ENCODE assay signal across 12 cellular contexts in the genomic region with DNA sequence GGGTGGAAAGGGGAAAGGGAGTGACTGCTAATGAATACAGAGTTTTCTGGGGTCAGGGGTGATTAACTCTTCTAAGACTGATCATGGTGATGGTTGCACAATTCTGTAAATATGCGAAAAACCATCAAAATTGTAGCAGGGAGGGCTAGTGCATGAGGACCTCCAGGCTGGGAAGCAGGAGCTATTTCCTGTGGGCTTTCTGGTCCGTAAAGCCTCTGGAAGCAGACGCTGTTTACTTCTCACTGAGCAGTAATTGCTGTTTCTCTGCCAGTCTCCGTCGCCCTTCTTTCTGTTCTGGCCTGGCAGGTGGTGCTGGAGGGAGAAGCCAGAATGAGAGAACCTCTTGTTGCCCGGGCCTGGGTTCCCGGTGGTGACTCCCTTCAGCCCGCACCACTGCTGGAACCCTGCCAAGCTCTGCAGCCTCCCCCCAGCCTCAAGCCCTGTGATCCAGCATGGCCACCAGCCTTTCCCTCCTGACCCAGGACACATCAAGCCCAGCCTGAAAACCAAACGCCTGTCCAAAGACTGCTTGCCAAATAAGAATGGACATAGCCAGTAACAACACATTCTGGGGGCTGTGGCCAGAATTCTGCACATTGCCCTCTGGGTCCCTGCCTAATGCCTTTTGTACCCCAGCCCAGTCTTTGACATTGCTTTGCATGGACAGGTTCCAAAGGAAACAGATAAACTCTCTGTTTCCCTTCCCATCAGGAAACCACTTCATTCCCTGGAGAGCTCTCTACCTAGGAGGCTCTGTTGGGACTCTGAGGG.
DNase-seq lines count a peak whose midpoint lies in the region; ATAC-seq and TF ChIP-seq lines count a peak whose summit lies in the region.
"Had no signal": no experiment of that assay in that cellular context is flagged by ENCODE, and none has a peak within 500 bp of the region (broad histone marks: within the 10 kb centered on the region; RNA-seq: fewer than 3 reads in every experiment).

No MANE protein-coding gene starts in this region.

- no peak overlapping the region for H3K4me3 ChIP-seq in BE2C (ENCODE audit: low read depth, low read length)

- H3K27ac Mint-ChIP-seq in nephron progenitor cell (peak overlapping the region; percentile 18), osteocyte (ENCODE audit: unreplicated experiment) (no peak overlapping the region)
- H3K27ac Mint-ChIP-seq: progenitor cell of endocrine pancreas; stimulated activated memory B cell treated with anti-CD40 and anti-IgM and Interleukin-4, amounts not matched to agents 10 μg/mL and 1 μg/mL and 100 μg/mL, for 72 hours had no signal

- no peaks in the 10 kb centered on the region for H3K9me3 ChIP-seq in BE2C

- H3K36me3 ChIP-seq in BE2C: no peaks in the 10 kb centered on the region

- H3K36me3 Mint-ChIP-seq in nephron progenitor cell (ENCODE audit: low read depth) (no peaks in the 10 kb centered on the region), osteocyte (ENCODE audit: unreplicated experiment) (no peaks in the 10 kb centered on the region)
- H3K36me3 Mint-ChIP-seq: stimulated activated memory B cell treated with anti-CD40 and anti-IgM and Interleukin-4, amounts not matched to agents 10 μg/mL and 1 μg/mL and 100 μg/mL, for 72 hours had no signal

- no peak for TF ChIP-seq CTCF in BE2C (IDR thresholded peaks at IDR 0.05; ENCODE audit: low read depth, low read length)
- TF ChIP-seq CTCF in nephron progenitor cell (IDR thresholded peaks at IDR 0.05): no peak
- no peak for TF ChIP-seq CTCF in osteocyte (IDR thresholded peaks at IDR 0.05)

- peaks cover 32% of the 10 kb centered on the region for H3K4me1 Mint-ChIP-seq in nephron progenitor cell
- H3K4me1 Mint-ChIP-seq in osteocyte (ENCODE audit: unreplicated experiment): peaks cover 5% of the 10 kb centered on the region
- H3K4me1 Mint-ChIP-seq: stimulated activated memory B cell treated with anti-CD40 and anti-IgM and Interleukin-4, amounts not matched to agents 10 μg/mL and 1 μg/mL and 100 μg/mL, for 72 hours had no signal

- DNase-seq in BE2C (peak; percentile 11), NCI-H2196 (lab: John Stamatoyannopoulos, UW; ENCODE audit: unreplicated experiment) (peak; percentile 73), dermis blood vessel endothelial cell (peak; percentile 53), nephron progenitor cell (no peak), T-helper 2 cell (no peak), osteocyte (ENCODE audit: extremely low spot score, unreplicated experiment) (no peak), OCI-M2 (lab: John Stamatoyannopoulos, UW; ENCODE audit: unreplicated experiment) (no peak)
- DNase-seq: Kasumi-1 had no signal

- H3K27me3 ChIP-seq in BE2C: no peaks in the 10 kb centered on the region

- no peaks in the 10 kb centered on the region for H3K4me1 ChIP-seq in BE2C

- H3K4me3 Mint-ChIP-seq in nephron progenitor cell (no peak overlapping the region), osteocyte (ENCODE audit: unreplicated experiment) (no peak overlapping the region)
- H3K4me3 Mint-ChIP-seq: stimulated activated memory B cell treated with anti-CD40 and anti-IgM and Interleukin-4, amounts not matched to agents 10 μg/mL and 1 μg/mL and 100 μg/mL, for 72 hours had no signal

- no peaks in the 10 kb centered on the region for H3K9me3 Mint-ChIP-seq in nephron progenitor cell
- no peaks in the 10 kb centered on the region for H3K9me3 Mint-ChIP-seq in osteocyte (ENCODE audit: unreplicated experiment)
- H3K9me3 Mint-ChIP-seq: stimulated activated memory B cell treated with anti-CD40 and anti-IgM and Interleukin-4, amounts not matched to agents 10 μg/mL and 1 μg/mL and 100 μg/mL, for 72 hours had no signal

- peaks cover 73% of the 10 kb centered on the region for H3K27me3 Mint-ChIP-seq in nephron progenitor cell (ENCODE audit: low read depth, poor library complexity)
- peaks cover 69% of the 10 kb centered on the region for H3K27me3 Mint-ChIP-seq in osteocyte (ENCODE audit: unreplicated experiment)

- ATAC-seq in HG03196 (IDR thresholded peaks at IDR 0.05; ENCODE audit: unreplicated experiment): no peak
- ATAC-seq: SK-N-SH treated with all-trans-retinoic acid at 6 μM for 48 hours; stimulated activated memory B cell treated with anti-CD40 and anti-IgM and Interleukin-4, amounts not matched to agents 10 μg/mL and 1 μg/mL and 100 μg/mL, for 72 hours had no signal

Comparison
In these comparisons a context has a peak if more than half of its experiments do, and no peak if none do; other contexts are left out.
1. DNase-seq: peak in BE2C (single experiment), NCI-H2196 (single experiment) and dermis blood vessel endothelial cell (single experiment); none in nephron progenitor cell (single experiment), T-helper 2 cell (0 of 5), osteocyte (single experiment) and OCI-M2 (single experiment).